17 cellular contexts compared by ENCODE assay signal in genomic region chr19:38713865-38714264, GRCh38. TPM values are rescaled to one million over a fixed set of nuclear protein-coding genes. Genes with fewer than 3 reads are reported as not detected.
DNase-seq lines count a peak whose midpoint lies in the region; ATAC-seq, FAIRE-seq and TF ChIP-seq lines count a peak whose summit lies in the region.
"Had no signal": no experiment of that assay in that cellular context is flagged by ENCODE, and none has a peak within 500 bp of the region (broad histone marks: within the 10 kb centered on the region; RNA-seq: fewer than 3 reads in every experiment).

No MANE protein-coding gene starts in this region.

- no peak for DNase-seq in activated T-helper 1 cell treated with anti-CD3 and anti-CD28 coated beads, Interleukin-12 subunit alpha, Interleukin-12 subunit beta, Interleukin-2, Interleukin-4 antibody, amounts not matched to agents 30 ng/mL and 10 ng/mL and 1 ng/mL, durations not matched to agents 14 hours and 24 hours and 36 hours (ENCODE audit: low spot score)
- DNase-seq in psoas muscle: no peak
- DNase-seq in D721Med (ENCODE audit: insufficient read length, low spot score): no peak
- no peak for DNase-seq in posterior vena cava (ENCODE audit: low spot score)
- DNase-seq: activated naive CD4-positive, alpha-beta T cell; NCI-H1694 treated with DMSO at 0.1 percent for 48 hours; NCI-H69; RPMI8226; upper lobe of right lung had no signal

- H3K36me3 ChIP-seq in gastroesophageal sphincter (peaks cover 0 to 98% of the 10 kb centered on the region in 2 donors), psoas muscle (ENCODE audit: insufficient read depth in 1 of 2, low read depth in 1 of 2) (peaks cover 3 to 80% of the 10 kb centered on the region in 2 donors)

- no peak overlapping the region for H3K4me3 Mint-ChIP-seq in activated T-helper 1 cell treated with anti-CD3 and anti-CD28 coated beads, Interleukin-12 subunit alpha, Interleukin-12 subunit beta, Interleukin-2, Interleukin-4 antibody, amounts not matched to agents 30 ng/mL and 10 ng/mL and 1 ng/mL, durations not matched to agents 14 hours and 24 hours and 36 hours

- 40 to 72% methylated on average over 1 to 2 of the region's 14 CpGs for WGBS in gastroesophageal sphincter (ENCODE audit: low coverage in 1 of 2), 2 donors
- WGBS in psoas muscle, 3 donors: 75 to 82% (median 81%) methylated on average over 14 of the region's 14 CpGs

- no peak for FAIRE-seq in D721Med (lab: Jason Lieb, UNC)

- no peak for TF ChIP-seq EP300 in gastroesophageal sphincter (IDR thresholded peaks at IDR 0.05)

- no peaks in the 10 kb centered on the region for H3K4me1 Mint-ChIP-seq in activated T-helper 1 cell treated with anti-CD3 and anti-CD28 coated beads, Interleukin-12 subunit alpha, Interleukin-12 subunit beta, Interleukin-2, Interleukin-4 antibody, amounts not matched to agents 30 ng/mL and 10 ng/mL and 1 ng/mL, durations not matched to agents 14 hours and 24 hours and 36 hours (ENCODE audit: low read depth)

- H3K4me3 ChIP-seq in gastroesophageal sphincter: no peak overlapping the region
- no peak overlapping the region for H3K4me3 ChIP-seq in psoas muscle
- H3K4me3 ChIP-seq: skin epidermis, upper lobe of right lung had no signal

- no peaks in the 10 kb centered on the region for H3K27me3 ChIP-seq in gastroesophageal sphincter
- no peaks in the 10 kb centered on the region for H3K27me3 ChIP-seq in psoas muscle (ENCODE audit: insufficient read depth in 3 of 3, low read length in 2 of 3)
- H3K27me3 ChIP-seq: upper lobe of right lung had no signal

- H3K27ac ChIP-seq in 22Rv1 (peak overlapping the region; percentile 27; the same call in 1 of the 2 replicates), gastroesophageal sphincter (peak overlapping the region; percentile 30 to 97 (median 86)), psoas muscle (peak overlapping the region; percentile 80)
- H3K27ac ChIP-seq: KMS-11, upper lobe of right lung had no signal

- H3K36me3 Mint-ChIP-seq in activated T-helper 1 cell treated with anti-CD3 and anti-CD28 coated beads, Interleukin-12 subunit alpha, Interleukin-12 subunit beta, Interleukin-2, Interleukin-4 antibody, amounts not matched to agents 30 ng/mL and 10 ng/mL and 1 ng/mL, durations not matched to agents 14 hours and 24 hours and 36 hours (ENCODE audit: low read depth): peaks cover 29% of the 10 kb centered on the region

- intact Hi-C loops in activated T-helper 1 cell treated with anti-CD3 and anti-CD28 coated beads, Interleukin-12 subunit alpha, Interleukin-12 subunit beta, Interleukin-2, Interleukin-4 antibody, amounts not matched to agents 30 ng/mL and 10 ng/mL and 1 ng/mL, durations not matched to agents 14 hours and 24 hours and 36 hours (cut with micrococcal nuclease): no loop called here
- intact Hi-C loops in psoas muscle (cut with DNase I) (no loop called here), posterior vena cava (cut with DNase I) (loop anchor here in 1 of 2 donors (5.0 kb wide), 1 partner anchor 62 kb away; no protein-coding TSS in a partner anchor)

- H3K9me3 ChIP-seq in gastroesophageal sphincter (no peaks in the 10 kb centered on the region), psoas muscle (no peaks in the 10 kb centered on the region)
- H3K9me3 ChIP-seq: upper lobe of right lung had no signal

- peak overlapping the region; percentile 52 for H3K27ac Mint-ChIP-seq in activated T-helper 1 cell treated with anti-CD3 and anti-CD28 coated beads, Interleukin-12 subunit alpha, Interleukin-12 subunit beta, Interleukin-2, Interleukin-4 antibody, amounts not matched to agents 30 ng/mL and 10 ng/mL and 1 ng/mL, durations not matched to agents 14 hours and 24 hours and 36 hours

- no peak for TF ChIP-seq POLR2A in gastroesophageal sphincter (IDR thresholded peaks at IDR 0.05)

- ATAC-seq in gastroesophageal sphincter (no peak), psoas muscle (peak in 1 of 4 donors; percentile 0), GM21825 (IDR thresholded peaks at IDR 0.05; ENCODE audit: unreplicated experiment) (no peak), HG03520 (IDR thresholded peaks at IDR 0.05; ENCODE audit: unreplicated experiment) (no peak)

- no peaks in the 10 kb centered on the region for H3K27me3 Mint-ChIP-seq in activated T-helper 1 cell treated with anti-CD3 and anti-CD28 coated beads, Interleukin-12 subunit alpha, Interleukin-12 subunit beta, Interleukin-2, Interleukin-4 antibody, amounts not matched to agents 30 ng/mL and 10 ng/mL and 1 ng/mL, durations not matched to agents 14 hours and 24 hours and 36 hours (ENCODE audit: insufficient read depth)

- H3K4me1 ChIP-seq in gastroesophageal sphincter (peaks cover 2 to 91% (median 44%) of the 10 kb centered on the region in 3 donors), psoas muscle (peaks cover 71% of the 10 kb centered on the region)

- no peaks in the 10 kb centered on the region for H3K9me3 Mint-ChIP-seq in activated T-helper 1 cell treated with anti-CD3 and anti-CD28 coated beads, Interleukin-12 subunit alpha, Interleukin-12 subunit beta, Interleukin-2, Interleukin-4 antibody, amounts not matched to agents 30 ng/mL and 10 ng/mL and 1 ng/mL, durations not matched to agents 14 hours and 24 hours and 36 hours

- TF ChIP-seq CTCF in 22Rv1 (IDR thresholded peaks at IDR 0.05): no peak
- no peak for TF ChIP-seq CTCF in gastroesophageal sphincter (IDR thresholded peaks at IDR 0.05)
- no peak for TF ChIP-seq CTCF in psoas muscle (IDR thresholded peaks at IDR 0.05)
- TF ChIP-seq CTCF in D721Med (IDR thresholded peaks at IDR 0.05; ENCODE audit: insufficient read depth, missing control alignments): no peak

RNA-seq across cellular contexts. Expression of gene CAPN12, which starts 30.4 kb away (rescaled TPM):
- 1.1 and 2.5 TPM in 2 replicates for total RNA-seq in activated T-helper 1 cell treated with anti-CD3 and anti-CD28 coated beads, Interleukin-12 subunit alpha, Interleukin-12 subunit beta, Interleukin-2, Interleukin-4 antibody, amounts not matched to agents 30 ng/mL and 10 ng/mL and 1 ng/mL, durations not matched to agents 14 hours and 24 hours and 36 hours
- total RNA-seq in gastroesophageal sphincter (1 to 10 TPM in 2 of 4 donors, under 1 TPM in 1, not detected in 1; 0.93 to 2.2 (median 1.1) TPM), psoas muscle (under 1 TPM; 0.32 to 0.64 (median 0.52) TPM), posterior vena cava (1 to 10 TPM; 1.9 to 2.9 TPM)
- under 1 TPM; 0.27 to 0.35 (median 0.34) TPM for polyA plus RNA-seq in psoas muscle

RNA-seq across cellular contexts. Expression of gene LGALS7, which starts 59.5 kb away (rescaled TPM):
- not detected in 2 replicates for total RNA-seq in activated T-helper 1 cell treated with anti-CD3 and anti-CD28 coated beads, Interleukin-12 subunit alpha, Interleukin-12 subunit beta, Interleukin-2, Interleukin-4 antibody, amounts not matched to agents 30 ng/mL and 10 ng/mL and 1 ng/mL, durations not matched to agents 14 hours and 24 hours and 36 hours
- 10 to 100 TPM in 1 of 4 donors, not detected in 3; 25.8 TPM for total RNA-seq in gastroesophageal sphincter
- not detected for total RNA-seq in psoas muscle
- polyA plus RNA-seq in psoas muscle: not detected
- not detected for total RNA-seq in posterior vena cava
- total RNA-seq: activated CD8-positive, alpha-beta memory T cell treated with anti-CD3 and anti-CD28 coated beads for 36 hours; cerebellum; upper lobe of right lung had no signal

Comparison
In these comparisons a context has a peak if more than half of its experiments do, and no peak if none do; other contexts are left out.
1. H3K27ac ChIP-seq: peak in every context shown above with its lines; median percentile 86 in gastroesophageal sphincter; 80 in psoas muscle; 27 in 22Rv1.